ENCODE assay signal across 21 cellular contexts in the genomic region with DNA sequence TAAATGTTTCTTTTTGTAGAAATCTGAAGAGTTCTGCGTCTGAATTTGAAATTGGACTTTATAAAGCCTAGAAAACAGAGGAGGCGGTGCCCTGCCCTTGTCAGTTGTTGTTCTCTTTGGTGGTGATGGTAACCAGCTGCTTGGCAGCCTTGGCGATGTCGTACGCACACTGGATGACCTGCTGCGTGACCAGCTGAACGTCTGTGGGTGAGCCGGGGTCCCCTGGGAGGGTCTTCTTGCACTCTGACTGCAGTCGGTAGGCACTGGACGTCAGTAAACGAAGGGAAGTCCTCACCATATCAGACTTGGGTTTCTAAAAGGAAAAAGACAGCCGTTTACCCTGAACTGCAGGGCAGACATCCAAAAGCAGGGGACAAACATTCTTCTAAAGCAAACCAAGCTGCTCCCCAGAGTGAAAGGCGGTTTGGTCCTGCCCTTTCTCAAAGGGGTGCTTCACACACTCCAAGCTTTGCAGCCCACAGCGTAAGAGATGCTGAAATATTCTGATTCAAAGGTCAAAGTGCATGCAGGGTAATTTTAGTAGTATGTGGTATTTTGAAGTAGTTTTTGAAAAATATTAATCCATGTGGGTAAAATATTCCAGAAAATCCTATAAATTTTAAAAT. TPM values are rescaled to one million over a fixed set of nuclear protein-coding genes. Genes with fewer than 3 reads are reported as not detected.
A peak's percentile ranks its signal among the peaks of the same experiment; 100 is the strongest.
DNase-seq lines count a peak whose midpoint lies in the region; ATAC-seq and TF ChIP-seq lines count a peak whose summit lies in the region.
"Had no signal": no experiment of that assay in that cellular context is flagged by ENCODE, and none has a peak within 500 bp of the region (broad histone marks: within the 10 kb centered on the region; RNA-seq: fewer than 3 reads in every experiment).

No MANE protein-coding gene starts in this region.

- DNase-seq in dorsolateral prefrontal cortex (no peak), heart right ventricle (peak; percentile 72 to 77), posterior vena cava (ENCODE audit: low spot score) (peak; percentile 88), aorta (peak; percentile 58 to 66), HEK293T (ENCODE audit: extremely low spot score) (no peak), osteocyte (ENCODE audit: extremely low spot score, unreplicated experiment) (no peak)
- DNase-seq: activated CD4-positive, alpha-beta T cell treated with anti-CD3 and anti-CD28 coated beads for 48 hours; activated naive CD8-positive, alpha-beta T cell treated with anti-CD3 and anti-CD28 coated beads, Interleukin-2, amount 10 ng/mL, durations not matched to agents 7 days and 5 days; brain microvascular endothelial cell; CD8-positive, alpha-beta T cell; colonic mucosa; DMS153; NCI-H1105; NCI-H2081 treated with DMSO at 0.1 percent for 48 hours; NCI-H446; PC-3; SIG-M5 had no signal

- H3K4me3 ChIP-seq in dorsolateral prefrontal cortex, result peak overlapping the region in 1 of 59 donors; percentile 13
- no peak overlapping the region for H3K4me3 ChIP-seq in heart right ventricle
- H3K4me3 ChIP-seq in aorta (ENCODE audit: low read length in 2 of 2), result no peak overlapping the region
- H3K4me3 ChIP-seq: colonic mucosa, hepatocyte, vagina had no signal

- H3K36me3 Mint-ChIP-seq in osteocyte (ENCODE audit: unreplicated experiment), result peaks cover 57% of the 10 kb centered on the region

- H3K27me3 ChIP-seq in dorsolateral prefrontal cortex (no peaks in the 10 kb centered on the region), heart right ventricle (no peaks in the 10 kb centered on the region), aorta (ENCODE audit: control insufficient read depth in 1 of 2, insufficient read depth in 2 of 2, low read length in 1 of 2) (no peaks in the 10 kb centered on the region)
- H3K27me3 ChIP-seq: brain microvascular endothelial cell, colonic mucosa, hepatocyte, vagina had no signal

- H3K36me3 ChIP-seq in heart right ventricle (peaks cover 0 to 100% (median 58%) of the 10 kb centered on the region in 9 donors), aorta (ENCODE audit: control insufficient read depth in 1 of 2, insufficient read depth in 2 of 2, low read length in 1 of 2) (peaks cover 11% of the 10 kb centered on the region in 2 donors)

- H3K9me3 ChIP-seq in heart right ventricle (no peaks in the 10 kb centered on the region), aorta (ENCODE audit: control insufficient read depth, low read length) (no peaks in the 10 kb centered on the region)
- H3K9me3 ChIP-seq: colonic mucosa, vagina had no signal

- H3K4me3 Mint-ChIP-seq in osteocyte (ENCODE audit: unreplicated experiment), result no peak overlapping the region
- H3K4me3 Mint-ChIP-seq: activated naive CD8-positive, alpha-beta T cell treated with anti-CD3 and anti-CD28 coated beads, Interleukin-2, amount 10 ng/mL, durations not matched to agents 7 days and 5 days; CD8-positive, alpha-beta T cell had no signal

- H3K27me3 Mint-ChIP-seq in osteocyte (ENCODE audit: unreplicated experiment), result no peaks in the 10 kb centered on the region
- H3K27me3 Mint-ChIP-seq: activated naive CD8-positive, alpha-beta T cell treated with anti-CD3 and anti-CD28 coated beads, Interleukin-2, amount 10 ng/mL, durations not matched to agents 7 days and 5 days had no signal

- intact Hi-C loops in dorsolateral prefrontal cortex (cut with DNase I) (no loop called here), heart right ventricle (cut with DNase I) (no loop called here), posterior vena cava (cut with DNase I) (no loop called here), aorta (cut with DNase I) (no loop called here)

- H3K27ac Mint-ChIP-seq in osteocyte (ENCODE audit: unreplicated experiment), result no peak overlapping the region
- H3K27ac Mint-ChIP-seq: activated naive CD8-positive, alpha-beta T cell treated with anti-CD3 and anti-CD28 coated beads, Interleukin-2, amount 10 ng/mL, durations not matched to agents 7 days and 5 days; activated T-helper 2 cell treated with anti-CD3 and anti-CD28 coated beads, Interferon-gamma antibody, Interleukin-2, Interleukin-4, amounts not matched to agents 10 μg/mL and 5 μg/mL and 100 μg/mL, durations not matched to agents 14 hours and 24 hours and 36 hours; CD8-positive, alpha-beta T cell had no signal

- H3K27ac ChIP-seq in dorsolateral prefrontal cortex (peak overlapping the region in 44 of 59 donors; percentile 2 to 80 (median 46)), heart right ventricle (peak overlapping the region; percentile 27 to 72 (median 42)), aorta (ENCODE audit: low read depth in 1 of 2, low read length in 2 of 2) (no peak overlapping the region)
- H3K27ac ChIP-seq: brain microvascular endothelial cell, colonic mucosa, hepatocyte had no signal

- no peaks in the 10 kb centered on the region for H3K4me1 Mint-ChIP-seq in osteocyte (ENCODE audit: unreplicated experiment)
- H3K4me1 Mint-ChIP-seq: activated naive CD8-positive, alpha-beta T cell treated with anti-CD3 and anti-CD28 coated beads, Interleukin-2, amount 10 ng/mL, durations not matched to agents 7 days and 5 days had no signal

- 55 to 64% methylated on average over 14 of the region's 14 CpGs for WGBS in heart right ventricle, 2 donors
- 73 to 75% methylated on average over 14 of the region's 14 CpGs for WGBS in aorta, 2 donors

- CTCF ChIA-PET in HEK293T (lab: Yijun Ruan, JAX), result no interaction called here

- peaks cover 0 to 23% (median 6%) of the 10 kb centered on the region in 9 donors for H3K4me1 ChIP-seq in heart right ventricle
- no peaks in the 10 kb centered on the region for H3K4me1 ChIP-seq in aorta (ENCODE audit: control insufficient read depth in 1 of 2, insufficient read depth in 2 of 2, low read length in 2 of 2)
- H3K4me1 ChIP-seq: colonic mucosa, vagina had no signal

- peak; percentile 59 to 86 (median 74) for ATAC-seq in heart right ventricle
- no peak for ATAC-seq in aorta (ENCODE audit: low FRiP score)
- ATAC-seq in GM21381 (IDR thresholded peaks at IDR 0.05; ENCODE audit: unreplicated experiment), result no peak
- ATAC-seq: CD8-positive, alpha-beta T cell; PC-3 had no signal

- no peaks in the 10 kb centered on the region for H3K9me3 Mint-ChIP-seq in osteocyte (ENCODE audit: unreplicated experiment)
- H3K9me3 Mint-ChIP-seq: activated naive CD8-positive, alpha-beta T cell treated with anti-CD3 and anti-CD28 coated beads, Interleukin-2, amount 10 ng/mL, durations not matched to agents 7 days and 5 days; activated T-helper 2 cell treated with anti-CD3 and anti-CD28 coated beads, Interferon-gamma antibody, Interleukin-2, Interleukin-4, amounts not matched to agents 10 μg/mL and 5 μg/mL and 100 μg/mL, durations not matched to agents 14 hours and 24 hours and 36 hours; CD8-positive, alpha-beta T cell had no signal

- POLR2A ChIA-PET in HEK293T (lab: Yijun Ruan, JAX), result no interaction called here

- TF ChIP-seq CTCF in dorsolateral prefrontal cortex (IDR thresholded peaks at IDR 0.05 in 54 of 56, conservative IDR thresholded peaks at IDR 0.05 in 2 of 56; ENCODE audit: low read depth in 1 of 56, partially characterized antibody in 56 of 56), result no peak
- no peak for TF ChIP-seq CTCF in heart right ventricle (IDR thresholded peaks at IDR 0.05)
- TF ChIP-seq CTCF in osteocyte (IDR thresholded peaks at IDR 0.05), result no peak

TF ChIP-seq in HEK293T, 16 proteins besides CTCF, POLR2A, EP300 and RAD21:
- TF ChIP-seq HDGF (IDR thresholded peaks at IDR 0.05; ENCODE audit: borderline replicate concordance) (no peak), FOXM1 (IDR thresholded peaks at IDR 0.05; ENCODE audit: borderline replicate concordance) (no peak), ELF4 (IDR thresholded peaks at IDR 0.05) (no peak), SUZ12 (IDR thresholded peaks at IDR 0.05) (no peak), NFRKB (IDR thresholded peaks at IDR 0.05) (no peak), CTBP1 (IDR thresholded peaks at IDR 0.05; ENCODE audit: borderline replicate concordance) (no peak)
- TF ChIP-seq, protein P1, sequence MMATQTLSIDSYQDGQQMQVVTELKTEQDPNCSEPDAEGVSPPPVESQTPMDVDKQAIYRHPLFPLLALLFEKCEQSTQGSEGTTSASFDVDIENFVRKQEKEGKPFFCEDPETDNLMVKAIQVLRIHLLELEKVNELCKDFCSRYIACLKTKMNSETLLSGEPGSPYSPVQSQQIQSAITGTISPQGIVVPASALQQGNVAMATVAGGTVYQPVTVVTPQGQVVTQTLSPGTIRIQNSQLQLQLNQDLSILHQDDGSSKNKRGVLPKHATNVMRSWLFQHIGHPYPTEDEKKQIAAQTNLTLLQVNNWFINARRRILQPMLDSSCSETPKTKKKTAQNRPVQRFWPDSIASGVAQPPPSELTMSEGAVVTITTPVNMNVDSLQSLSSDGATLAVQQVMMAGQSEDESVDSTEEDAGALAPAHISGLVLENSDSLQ (IDR thresholded peaks at IDR 0.05), result no peak

RNA-seq across cellular contexts. Expression of a gene that starts 32.9 kb away (rescaled TPM):
- 10 to 100 TPM; 18.4 to 41.8 (median 27.7) TPM for total RNA-seq in dorsolateral prefrontal cortex
- 10 to 100 TPM in 4 of 10 donors, 1 to 10 TPM in 6; 7.0 to 14.1 (median 9.1) TPM for total RNA-seq in heart right ventricle
- polyA plus RNA-seq in heart right ventricle, result 10 to 100 TPM in 1 of 2 donors, 1 to 10 TPM in 1; 7.3 to 13.2 TPM
- total RNA-seq in posterior vena cava, result 10 to 100 TPM in 1 of 2 donors, 1 to 10 TPM in 1; 9.3 to 13.8 TPM
- total RNA-seq in aorta, result 10 to 100 TPM in 1 of 2 donors, 1 to 10 TPM in 1; 9.8 to 21.1 TPM
- 10 to 100 TPM in 1 of 2 donors, 1 to 10 TPM in 1; 4.3 to 14.6 TPM for polyA plus RNA-seq in aorta
- 14.4 and 15.7 TPM in 2 replicates for total RNA-seq in osteocyte

RNA-seq across cellular contexts. Expression of a gene that starts 52.6 kb away (rescaled TPM):
- total RNA-seq in dorsolateral prefrontal cortex (100 to 1,000 TPM in 4 of 120 experiments, 10 to 100 TPM in 116; 20.7 to 126 (median 43.1) TPM), heart right ventricle (10 to 100 TPM; 18.0 to 28.0 (median 22.0) TPM), posterior vena cava (10 to 100 TPM; 34.9 to 36.4 TPM), aorta (10 to 100 TPM; 38.4 to 38.6 TPM), osteocyte (33.8 and 34.5 TPM in 2 replicates)
- polyA plus RNA-seq in heart right ventricle (10 to 100 TPM; 19.4 to 23.1 TPM), aorta (10 to 100 TPM; 25.4 to 31.7 TPM)

Comparison
In these comparisons a context has a peak if more than half of its experiments do, and no peak if none do; other contexts are left out.
1. DNase-seq: peak in heart right ventricle (2 of 2), posterior vena cava (single experiment) and aorta (2 of 2); none in dorsolateral prefrontal cortex (0 of 10), HEK293T (single experiment) and osteocyte (single experiment).
2. H3K27ac ChIP-seq: peak in dorsolateral prefrontal cortex (44 of 59) and heart right ventricle (10 of 10); none in aorta (0 of 2).
3. ATAC-seq: peak in heart right ventricle (8 of 8); none in aorta (single experiment) and GM21381 (single experiment).